ENCODE assay signal across 7 cellular contexts in the genomic region with DNA sequence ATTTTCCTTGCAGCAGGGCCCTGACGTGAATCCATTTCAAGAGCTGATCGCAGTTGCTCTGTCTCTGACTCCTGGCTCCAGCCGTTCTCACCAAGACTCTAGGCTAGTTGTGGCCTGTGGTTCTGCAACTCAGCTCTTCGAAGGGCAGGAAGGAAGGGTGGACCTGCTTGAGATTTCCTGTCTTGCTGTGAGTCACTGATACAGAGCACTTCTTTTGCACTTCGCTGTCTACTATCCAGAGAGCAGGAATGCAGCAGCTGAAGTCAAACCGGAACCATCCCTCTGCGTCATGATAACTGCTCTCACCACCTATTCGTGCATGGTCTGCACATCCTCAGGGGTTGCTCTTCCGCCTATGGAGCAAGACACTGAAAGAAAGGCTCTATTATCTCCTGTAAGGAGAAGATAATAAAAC. TPM values are rescaled to one million over a fixed set of nuclear protein-coding genes. Genes with fewer than 3 reads are reported as not detected.
DNase-seq lines count a peak whose midpoint lies in the region; ATAC-seq, FAIRE-seq and TF ChIP-seq lines count a peak whose summit lies in the region.

No MANE protein-coding gene starts in this region.

- DNase-seq in GM19240 (ENCODE audit: insufficient read length, low spot score): peak; percentile 8
- peak; percentile 71 for DNase-seq in T-helper 2 cell treated with Interferon-gamma antibody and Interleukin-4, amounts not matched to agents 5 μg/mL and 100 μg/mL, for 36 hours (ENCODE audit: low spot score)
- peak; percentile 99 for DNase-seq in astrocyte (ENCODE audit: low read depth)
- DNase-seq in islet precursor cell: peak; percentile 98
- DNase-seq in stimulated activated CD4-positive, alpha-beta T cell treated with anti-CD3 and anti-CD28 coated beads, Interleukin-4, amount 100 ng/mL, for 1 hour: peak; percentile 20
- DNase-seq in NCI-H2081 treated with DMSO at 0.1 percent for 48 hours (lab: John Stamatoyannopoulos, UW): no peak

- no peak for TF ChIP-seq CTCF in astrocyte (IDR thresholded peaks at IDR 0.05; ENCODE audit: insufficient read depth, low read depth, low read length)

- H3K27ac Mint-ChIP-seq in T-helper 2 cell treated with Interferon-gamma antibody and Interleukin-4, amounts not matched to agents 5 μg/mL and 100 μg/mL, for 36 hours: peak overlapping the region; percentile 94
- peak overlapping the region; percentile 97 for H3K27ac Mint-ChIP-seq in astrocyte (ENCODE audit: unreplicated experiment)

- peak overlapping the region; percentile 79 for H3K4me3 Mint-ChIP-seq in T-helper 2 cell treated with Interferon-gamma antibody and Interleukin-4, amounts not matched to agents 5 μg/mL and 100 μg/mL, for 36 hours
- H3K4me3 Mint-ChIP-seq in astrocyte (ENCODE audit: unreplicated experiment): peak overlapping the region; percentile 47

- peak; percentile 92 for FAIRE-seq in astrocyte (lab: Jason Lieb, UNC)

- no peaks in the 10 kb centered on the region for H3K36me3 ChIP-seq in astrocyte (ENCODE audit: insufficient read depth, low read length)

- H3K4me3 ChIP-seq in astrocyte (ENCODE audit: insufficient read depth, low read depth, low read length): no peak overlapping the region

- H3K27me3 ChIP-seq in astrocyte (ENCODE audit: insufficient read depth, low read length): no peaks in the 10 kb centered on the region

- peak overlapping the region; percentile 54 for H3K4me2 ChIP-seq in astrocyte (ENCODE audit: low read length)

- H3K79me2 ChIP-seq in astrocyte (ENCODE audit: insufficient read depth, low read length): no peaks in the 10 kb centered on the region

- no peak overlapping the region for H2AFZ ChIP-seq in astrocyte (ENCODE audit: low read depth, low read length)

- H3K9ac ChIP-seq in astrocyte (ENCODE audit: low read length): peak overlapping the region; percentile 11

- H3K36me3 Mint-ChIP-seq in T-helper 2 cell treated with Interferon-gamma antibody and Interleukin-4, amounts not matched to agents 5 μg/mL and 100 μg/mL, for 36 hours (ENCODE audit: low read depth): peaks cover 20% of the 10 kb centered on the region
- H3K36me3 Mint-ChIP-seq in astrocyte (ENCODE audit: low read depth, unreplicated experiment): no peaks in the 10 kb centered on the region

- H3K27me3 Mint-ChIP-seq in T-helper 2 cell treated with Interferon-gamma antibody and Interleukin-4, amounts not matched to agents 5 μg/mL and 100 μg/mL, for 36 hours (ENCODE audit: low read depth): no peaks in the 10 kb centered on the region
- H3K27me3 Mint-ChIP-seq in astrocyte (ENCODE audit: low read depth, unreplicated experiment): no peaks in the 10 kb centered on the region

- H3K9me3 Mint-ChIP-seq in T-helper 2 cell treated with Interferon-gamma antibody and Interleukin-4, amounts not matched to agents 5 μg/mL and 100 μg/mL, for 36 hours: peaks cover 17% of the 10 kb centered on the region
- H3K9me3 Mint-ChIP-seq in astrocyte (ENCODE audit: unreplicated experiment): no peaks in the 10 kb centered on the region

- peaks cover 49% of the 10 kb centered on the region for H3K4me1 Mint-ChIP-seq in T-helper 2 cell treated with Interferon-gamma antibody and Interleukin-4, amounts not matched to agents 5 μg/mL and 100 μg/mL, for 36 hours (ENCODE audit: low read depth)
- peaks cover 22% of the 10 kb centered on the region for H3K4me1 Mint-ChIP-seq in astrocyte (ENCODE audit: low read depth, unreplicated experiment)

- no peaks in the 10 kb centered on the region for H3K9me3 ChIP-seq in astrocyte (ENCODE audit: insufficient read depth, low read depth, low read length)

- H4K20me1 ChIP-seq in astrocyte (ENCODE audit: insufficient read depth, low read length): no peaks in the 10 kb centered on the region

- ATAC-seq in HG03378 (IDR thresholded peaks at IDR 0.05; ENCODE audit: unreplicated experiment): peak; percentile 99

- peaks cover 5% of the 10 kb centered on the region for H3K4me1 ChIP-seq in astrocyte (ENCODE audit: insufficient read depth, low read length)

- peak overlapping the region; percentile 43 for H3K27ac ChIP-seq in astrocyte (ENCODE audit: low read depth, low read length)

RNA-seq across cellular contexts. Expression of a gene that starts 59.7 kb away (rescaled TPM):
- 42.2 and 45.4 TPM in 2 replicates for total RNA-seq in astrocyte
